ENCODE assay signal across 10 cellular contexts in the genomic region with DNA sequence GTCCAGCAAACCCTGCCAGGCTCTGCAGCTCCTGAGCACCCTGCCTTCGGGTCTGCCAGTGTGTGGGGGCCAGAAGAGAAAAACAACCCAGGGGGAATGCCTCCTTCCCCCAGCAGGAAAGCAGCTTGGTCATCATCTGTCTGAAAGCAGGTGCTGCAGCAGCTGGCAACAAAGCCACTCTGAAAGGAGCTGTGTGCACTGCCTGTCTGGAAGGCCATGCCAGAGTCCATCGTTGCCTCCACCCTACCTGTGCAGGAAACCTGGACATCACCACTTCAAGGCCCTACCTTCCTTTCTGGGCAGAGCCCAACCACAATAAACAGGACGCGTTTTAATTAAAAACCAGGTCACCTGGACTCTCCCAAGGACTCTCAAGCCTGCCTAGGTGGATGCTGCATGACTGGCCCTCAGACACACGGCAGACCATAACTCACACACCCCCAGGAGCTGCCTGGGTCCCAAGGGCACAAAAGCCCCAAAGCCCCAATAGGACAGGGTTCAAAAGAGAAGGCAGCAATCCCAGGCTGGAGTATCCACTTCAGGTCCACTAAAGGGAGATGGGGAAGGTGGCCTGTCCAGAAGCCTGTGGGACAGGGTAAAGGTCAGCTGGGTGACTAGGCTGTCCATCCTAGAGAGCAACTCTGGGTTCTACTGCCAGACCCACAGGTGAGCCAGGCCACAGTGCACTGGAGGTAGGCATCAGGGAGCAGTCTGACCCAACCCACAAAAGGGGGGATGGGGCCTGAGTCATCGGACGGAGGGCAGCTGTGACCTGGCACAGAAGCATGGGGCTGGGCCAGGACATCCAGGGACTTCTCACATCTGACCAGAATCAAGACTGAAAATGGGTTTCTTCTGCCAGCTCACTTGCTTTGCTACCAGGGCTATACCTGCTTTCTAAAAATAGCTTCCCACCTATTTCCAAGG. TPM values are rescaled to one million over a fixed set of nuclear protein-coding genes. Genes with fewer than 3 reads are reported as not detected.
DNase-seq lines count a peak whose midpoint lies in the region; ATAC-seq and TF ChIP-seq lines count a peak whose summit lies in the region.
"Had no signal": no experiment of that assay in that cellular context is flagged by ENCODE, and none has a peak within 500 bp of the region (broad histone marks: within the 10 kb centered on the region; RNA-seq: fewer than 3 reads in every experiment).

No MANE protein-coding gene starts in this region.

- no peaks in the 10 kb centered on the region for H3K9me2 ChIP-seq in HCT116 (ENCODE audit: insufficient read depth)

- BruUV-seq in HCT116 (replicated peaks; lab: Mats Ljungman, UMichigan): no TSS peak

- in situ Hi-C loops in ACHN (cut with HindIII; ENCODE audit: low pct_ligation_motif_present, low pct_unique_long_range_greater_than_20kb, low sequenced_read_pairs): no loop called here

- CTCF ChIA-PET in HCT116 (lab: Charles Lee): no interaction called here

- H4K20me1 ChIP-seq in HCT116 (ENCODE audit: insufficient read depth): peaks cover 3% of the 10 kb centered on the region; the same call in 1 of the 2 replicates

- TF ChIP-seq CTCF in HCT116 (IDR thresholded peaks at IDR 0.05 in 2 of 3, conservative IDR thresholded peaks at IDR 0.05 in 1 of 3; ENCODE audit: borderline replicate concordance in 1 of 3, insufficient read depth in 1 of 3, low read depth in 2 of 3, low read length in 2 of 3) (no peak), liver (IDR thresholded peaks at IDR 0.05; ENCODE audit: low read depth, low read length, missing input control) (no peak)

- peaks cover 23% of the 10 kb centered on the region for H3K36me3 Mint-ChIP-seq in activated T-helper 17 cell treated with anti-CD3 and anti-CD28 coated beads, Interleukin-2, amount 50 U/mL, for 72 hours (ENCODE audit: low read depth)

- POLR2A ChIA-PET in HCT116 (lab: Charles Lee): no interaction called here

- RAD21 ChIA-PET in HCT116 (lab: Charles Lee; ENCODE audit: low non-redundant PET in 1 of 2, low total read pairs in 2 of 2, uncharacterized antibody in 2 of 2, unreplicated experiment in 2 of 2): interaction anchor here in 1 of 2 experiments (0.8 kb wide), 1 partner anchor 118 kb away, joined by 3 read pairs; no protein-coding TSS in a partner anchor

- peaks cover 58% of the 10 kb centered on the region for H3K79me2 ChIP-seq in HCT116 (ENCODE audit: insufficient read depth, low read length)

- H3K27ac ChIP-seq in HCT116 (ENCODE audit: low read depth, low read length) (peak overlapping the region; percentile 78), liver (ENCODE audit: low read depth in 1 of 2, low read length in 2 of 2) (no peak overlapping the region)
- H3K27ac ChIP-seq: cardiac muscle cell had no signal

- H3K4me1 ChIP-seq in HCT116 (ENCODE audit: control insufficient read depth in 1 of 2, insufficient read depth in 2 of 2, low read length in 2 of 2) (peaks cover 54 to 56% of the 10 kb centered on the region in 2 experiments), liver (ENCODE audit: control insufficient read depth in 4 of 4, insufficient read depth in 4 of 4, low read length in 3 of 4) (peaks cover 7 to 21% (median 13%) of the 10 kb centered on the region in 4 donors)

- ATAC-seq in HCT116 (peak; percentile 74), GM18861 (IDR thresholded peaks at IDR 0.05; ENCODE audit: unreplicated experiment) (no peak), GM21390 (IDR thresholded peaks at IDR 0.05; ENCODE audit: unreplicated experiment) (no peak)
- peak; percentile 52 for ATAC-seq in activated T-helper 17 cell treated with anti-CD3 and anti-CD28 coated beads, Interleukin-2, amount 50 U/mL, for 72 hours (replicated peaks)

- H3K27me3 ChIP-seq in HCT116 (ENCODE audit: insufficient read depth, low read length) (no peaks in the 10 kb centered on the region), liver (ENCODE audit: control insufficient read depth in 4 of 4, insufficient read depth in 4 of 4, low read length in 3 of 4) (no peaks in the 10 kb centered on the region)

- TF ChIP-seq POLR2A in HCT116 (IDR thresholded peaks at IDR 0.05; ENCODE audit: borderline replicate concordance, extremely low read depth, insufficient read depth, insufficient read length): no peak

- H3K9ac ChIP-seq in HCT116 (ENCODE audit: low read length) (peak overlapping the region; percentile 45), liver (ENCODE audit: low read depth in 1 of 2, low read length in 2 of 2) (no peak overlapping the region)

- H3K4me3 ChIP-seq in HCT116 (replicated peaks in 1 of 2; ENCODE audit: low read depth in 1 of 2, low read length in 2 of 2) (peak overlapping the region in 1 of 2 experiments; percentile 28; a peak in 2 of 4 replicates), liver (ENCODE audit: low read depth in 1 of 3, low read length in 3 of 3) (no peak overlapping the region)
- H3K4me3 ChIP-seq: cardiac muscle cell had no signal

- no peak overlapping the region for H2AFZ ChIP-seq in HCT116 (ENCODE audit: low read depth, low read length, poor library complexity, severe bottlenecking)

- DNase-seq in ACHN (peak; percentile 11), HCT116 (ENCODE audit: low read depth, low spot score) (peak; percentile 32), NCI-H526 (lab: John Stamatoyannopoulos, UW) (no peak), UCSD-AML1 (lab: John Stamatoyannopoulos, UW; ENCODE audit: unreplicated experiment) (no peak)
- DNase-seq: activated CD4-positive, alpha-beta T cell treated with anti-CD3 and anti-CD28 coated beads, Interleukin-2, amount 50 U/mL, for 4 hours had no signal

- no peaks in the 10 kb centered on the region for H3K9me3 Mint-ChIP-seq in activated T-helper 17 cell treated with anti-CD3 and anti-CD28 coated beads, Interleukin-2, amount 50 U/mL, for 72 hours

- TF ChIP-seq RAD21 in HCT116 (IDR thresholded peaks at IDR 0.05; ENCODE audit: low read depth): no peak
- TF ChIP-seq RAD21 in liver (IDR thresholded peaks at IDR 0.05): no peak

- H3K4me1 Mint-ChIP-seq in activated T-helper 17 cell treated with anti-CD3 and anti-CD28 coated beads, Interleukin-2, amount 50 U/mL, for 72 hours: peaks cover 14% of the 10 kb centered on the region

- peak overlapping the region; percentile 72 for H3K4me2 ChIP-seq in HCT116 (ENCODE audit: low read length)

- H3K36me3 ChIP-seq in HCT116 (ENCODE audit: control insufficient read depth in 1 of 2, insufficient read depth in 2 of 2, low read length in 2 of 2) (peaks cover 14 to 24% of the 10 kb centered on the region in 2 experiments; a peak in 3 of 4 replicates), liver (ENCODE audit: control insufficient read depth in 4 of 4, insufficient read depth in 3 of 4, low read depth in 1 of 4, low read length in 3 of 4) (peaks cover 0 to 13% (median 9%) of the 10 kb centered on the region in 4 donors)

- H3K27me3 Mint-ChIP-seq in activated T-helper 17 cell treated with anti-CD3 and anti-CD28 coated beads, Interleukin-2, amount 50 U/mL, for 72 hours: no peaks in the 10 kb centered on the region

- no peak overlapping the region for H3K27ac Mint-ChIP-seq in activated T-helper 17 cell treated with anti-CD3 and anti-CD28 coated beads, Interleukin-2, amount 50 U/mL, for 72 hours

- 60% methylated on average over 7 of the region's 7 CpGs for WGBS in liver

- H3K9me3 ChIP-seq in HCT116 (ENCODE audit: control insufficient read depth in 1 of 2, insufficient read depth in 1 of 2, low read depth in 1 of 2, low read length in 2 of 2) (peaks cover 0 to 4% of the 10 kb centered on the region in 2 experiments; a peak in 1 of 4 replicates), liver (ENCODE audit: control insufficient read depth in 4 of 4, low read length in 3 of 4) (no peaks in the 10 kb centered on the region)

- H3K4me3 Mint-ChIP-seq in activated T-helper 17 cell treated with anti-CD3 and anti-CD28 coated beads, Interleukin-2, amount 50 U/mL, for 72 hours: no peak overlapping the region

- intact Hi-C loops in HCT116 (cut with micrococcal nuclease): no loop called here

TF ChIP-seq in HCT116, 20 proteins besides CTCF, POLR2A, EP300 and RAD21 (continues in another document):
- TF ChIP-seq EGR1 (IDR thresholded peaks at IDR 0.05; ENCODE audit: low read depth): no peak
- TF ChIP-seq SIN3A (IDR thresholded peaks at IDR 0.05; ENCODE audit: low read depth): peak; percentile 47; the same call in 1 of the 2 replicates
- TF ChIP-seq CBX3 (IDR thresholded peaks at IDR 0.05; ENCODE audit: low read depth): no peak; the same call in 1 of the 2 replicates
- peak; percentile 65 for TF ChIP-seq POLR2AphosphoS5 (IDR thresholded peaks at IDR 0.05; ENCODE audit: low read depth, low read length)
- TF ChIP-seq, protein P1, sequence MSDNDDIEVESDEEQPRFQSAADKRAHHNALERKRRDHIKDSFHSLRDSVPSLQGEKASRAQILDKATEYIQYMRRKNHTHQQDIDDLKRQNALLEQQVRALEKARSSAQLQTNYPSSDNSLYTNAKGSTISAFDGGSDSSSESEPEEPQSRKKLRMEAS (IDR thresholded peaks at IDR 0.05): peak; percentile 56
- peak; percentile 68; the same call in 1 of the 2 replicates for TF ChIP-seq FOSL1 (IDR thresholded peaks at IDR 0.05; ENCODE audit: low read depth)
- TF ChIP-seq CEBPB (IDR thresholded peaks at IDR 0.05; ENCODE audit: low read depth): no peak
- TF ChIP-seq YY1 (IDR thresholded peaks at IDR 0.05; ENCODE audit: extremely low read depth, insufficient replicate concordance, low read depth, low read length): no peak

TF ChIP-seq in liver, 16 proteins besides CTCF, POLR2A, EP300 and RAD21:
- TF ChIP-seq JUND (IDR thresholded peaks at IDR 0.05) (peak; percentile 66 to 75), HNF4A (conservative IDR thresholded peaks at IDR 0.05) (peak; percentile 49 to 64), RXRA (IDR thresholded peaks at IDR 0.05) (peak; percentile 54 to 74), HNF4G (IDR thresholded peaks at IDR 0.05) (no peak)
- TF ChIP-seq, protein P2, sequence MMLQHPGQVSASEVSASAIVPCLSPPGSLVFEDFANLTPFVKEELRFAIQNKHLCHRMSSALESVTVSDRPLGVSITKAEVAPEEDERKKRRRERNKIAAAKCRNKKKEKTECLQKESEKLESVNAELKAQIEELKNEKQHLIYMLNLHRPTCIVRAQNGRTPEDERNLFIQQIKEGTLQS (IDR thresholded peaks at IDR 0.05): peak; percentile 70

RNA-seq across cellular contexts. Expression of a gene that starts 6.1 kb away (rescaled TPM):
- total RNA-seq in HCT116 (2021; ENCODE audit: unreplicated experiment) (12.1 TPM), liver (1 to 10 TPM; 1.5 to 1.9 TPM)
- 8.8 and 10.9 TPM in 2 replicates for polyA plus RNA-seq in HCT116 (2012)
- total RNA-seq in activated T-helper 17 cell treated with anti-CD3 and anti-CD28 coated beads, Interleukin-2, amount 50 U/mL, for 72 hours: 10 to 100 TPM; 10.8 to 14.4 TPM
- polyA plus RNA-seq in liver: 1 to 10 TPM; 2.0 to 3.6 TPM

RNA-seq across cellular contexts. Expression of a gene that starts 6.1 kb away (rescaled TPM):
- total RNA-seq in HCT116 (2021; ENCODE audit: unreplicated experiment) (24.6 TPM), liver (1 to 10 TPM; 6.7 to 8.0 TPM)
- polyA plus RNA-seq in HCT116 (2012): 13.7 and 15.3 TPM in 2 replicates
- 10 to 100 TPM; 13.0 to 16.4 TPM for total RNA-seq in activated T-helper 17 cell treated with anti-CD3 and anti-CD28 coated beads, Interleukin-2, amount 50 U/mL, for 72 hours
- polyA plus RNA-seq in liver: 1 to 10 TPM; 4.2 to 8.3 TPM

Comparison
In these comparisons a context has a peak if more than half of its experiments do, and no peak if none do; other contexts are left out.
1. DNase-seq: peak in ACHN (single experiment) and HCT116 (single experiment); none in NCI-H526 (0 of 2) and UCSD-AML1 (single experiment).
2. ATAC-seq: peak in HCT116 (single experiment) and activated T-helper 17 cell treated with anti-CD3 and anti-CD28 coated beads, Interleukin-2, amount 50 U/mL, for 72 hours (single experiment); none in GM18861 (single experiment) and GM21390 (single experiment).